In genomic region chr10:17668435-17669184, GRCh38 we compare ENCODE assay signal across 11 cellular contexts. TPM values are rescaled to one million over a fixed set of nuclear protein-coding genes. Genes with fewer than 3 reads are reported as not detected.
A peak's percentile ranks its signal among the peaks of the same experiment; 100 is the strongest.
DNase-seq lines count a peak whose midpoint lies in the region; ATAC-seq and TF ChIP-seq lines count a peak whose summit lies in the region.
"Had no signal": no experiment of that assay in that cellular context is flagged by ENCODE, and none has a peak within 500 bp of the region (broad histone marks: within the 10 kb centered on the region; RNA-seq: fewer than 3 reads in every experiment).

No MANE protein-coding gene starts in this region.

- DNase-seq in stimulated activated naive CD8-positive, alpha-beta T cell treated with anti-CD3 and anti-CD28 coated beads, Interleukin-15, Interleukin-2, amounts not matched to agents 100 U/mL and 50 U/mL, for 24 hours, result no peak
- DNase-seq in DMS53 treated with DMSO at 0.1 percent for 48 hours (lab: John Stamatoyannopoulos, UW; ENCODE audit: unreplicated experiment) (no peak), retina (no peak), activated gamma-delta T cell treated with Interleukin-2 at 50 U/mL for 16 hours (no peak), dorsolateral prefrontal cortex (no peak)
- DNase-seq: NCI-H146 had no signal

- intact Hi-C loops in dorsolateral prefrontal cortex (cut with DNase I), result no loop called here

- no peaks in the 10 kb centered on the region for H3K27me3 ChIP-seq in dorsolateral prefrontal cortex
- H3K27me3 ChIP-seq: BLaER1, suprapubic skin had no signal

- H3K27ac Mint-ChIP-seq in stimulated activated naive CD8-positive, alpha-beta T cell treated with anti-CD3 and anti-CD28 coated beads, Interleukin-15, Interleukin-2, amounts not matched to agents 100 ng/mL and 50 ng/mL, for 24 hours, result peak overlapping the region; percentile 27
- H3K27ac Mint-ChIP-seq in activated naive CD8-positive, alpha-beta T cell, result peak overlapping the region; percentile 67

- no peaks in the 10 kb centered on the region for H3K9me3 Mint-ChIP-seq in stimulated activated naive CD8-positive, alpha-beta T cell treated with anti-CD3 and anti-CD28 coated beads, Interleukin-15, Interleukin-2, amounts not matched to agents 100 ng/mL and 50 ng/mL, for 24 hours
- no peaks in the 10 kb centered on the region for H3K9me3 Mint-ChIP-seq in activated naive CD8-positive, alpha-beta T cell (ENCODE audit: low read depth)

- H3K27ac ChIP-seq in dorsolateral prefrontal cortex, result no peak overlapping the region
- H3K27ac ChIP-seq: BLaER1, suprapubic skin had no signal

- H3K27me3 Mint-ChIP-seq in stimulated activated naive CD8-positive, alpha-beta T cell treated with anti-CD3 and anti-CD28 coated beads, Interleukin-15, Interleukin-2, amounts not matched to agents 100 ng/mL and 50 ng/mL, for 24 hours, result no peaks in the 10 kb centered on the region
- H3K27me3 Mint-ChIP-seq in activated naive CD8-positive, alpha-beta T cell, result no peaks in the 10 kb centered on the region

- H3K4me3 ChIP-seq in dorsolateral prefrontal cortex, result no peak overlapping the region
- H3K4me3 ChIP-seq: BLaER1, suprapubic skin had no signal

- peak overlapping the region; percentile 86 for H3K4me3 Mint-ChIP-seq in stimulated activated naive CD8-positive, alpha-beta T cell treated with anti-CD3 and anti-CD28 coated beads, Interleukin-15, Interleukin-2, amounts not matched to agents 100 ng/mL and 50 ng/mL, for 24 hours
- peak overlapping the region; percentile 21 for H3K4me3 Mint-ChIP-seq in activated naive CD8-positive, alpha-beta T cell

- H3K4me1 Mint-ChIP-seq in stimulated activated naive CD8-positive, alpha-beta T cell treated with anti-CD3 and anti-CD28 coated beads, Interleukin-15, Interleukin-2, amounts not matched to agents 100 ng/mL and 50 ng/mL, for 24 hours (ENCODE audit: low read depth), result peaks cover 47% of the 10 kb centered on the region
- H3K4me1 Mint-ChIP-seq in activated naive CD8-positive, alpha-beta T cell (ENCODE audit: low read depth), result peaks cover 65% of the 10 kb centered on the region

- ATAC-seq in stimulated activated naive CD8-positive, alpha-beta T cell treated with anti-CD3 and anti-CD28 coated beads, Interleukin-15, Interleukin-2, amounts not matched to agents 100 U/mL and 50 U/mL, for 24 hours, result no peak
- ATAC-seq in HG03097 (IDR thresholded peaks at IDR 0.05; ENCODE audit: low FRiP score, unreplicated experiment), result peak; percentile 25

- peaks cover 34% of the 10 kb centered on the region for H3K36me3 Mint-ChIP-seq in stimulated activated naive CD8-positive, alpha-beta T cell treated with anti-CD3 and anti-CD28 coated beads, Interleukin-15, Interleukin-2, amounts not matched to agents 100 ng/mL and 50 ng/mL, for 24 hours (ENCODE audit: low read depth)
- peaks cover 14% of the 10 kb centered on the region for H3K36me3 Mint-ChIP-seq in activated naive CD8-positive, alpha-beta T cell

- no peak for TF ChIP-seq CTCF in dorsolateral prefrontal cortex (IDR thresholded peaks at IDR 0.05 in 54 of 56, conservative IDR thresholded peaks at IDR 0.05 in 2 of 56; ENCODE audit: low read depth in 1 of 56, partially characterized antibody in 56 of 56)

RNA-seq across cellular contexts. Expression of gene STAM, which starts 24.7 kb away (rescaled TPM):
- total RNA-seq in dorsolateral prefrontal cortex, result 10 to 100 TPM; 23.2 to 54.6 (median 40.5) TPM

RNA-seq across cellular contexts. Expression of gene HACD1, which starts 51.4 kb away (rescaled TPM):
- 10 to 100 TPM in 29 of 120 experiments, 1 to 10 TPM in 91; 3.5 to 13.4 (median 8.0) TPM for total RNA-seq in dorsolateral prefrontal cortex
